In the genomic region with DNA sequence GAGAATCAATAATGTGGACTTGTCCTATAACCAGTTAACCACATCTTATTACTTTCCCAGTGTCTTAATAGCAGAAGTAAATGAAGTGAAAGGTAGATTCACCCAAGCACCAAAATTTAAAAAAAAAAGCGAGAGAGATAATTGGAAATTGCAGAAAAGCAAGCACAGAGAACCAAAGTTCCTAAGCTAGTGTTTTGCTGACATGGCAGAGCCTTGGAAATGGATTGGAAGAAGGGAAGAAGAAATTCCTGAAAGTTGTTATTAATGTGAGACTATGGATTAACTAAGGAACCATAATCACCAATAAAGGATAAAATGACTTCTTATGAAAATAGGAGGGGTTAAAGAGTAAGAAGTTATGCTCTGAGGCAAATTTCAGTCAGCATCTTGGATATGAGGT, we compare ENCODE assay signal across 29 cellular contexts.
"Had no signal": no experiment of that assay in that cellular context is flagged by ENCODE, and none has a peak within 500 bp of the region (broad histone marks: within the 10 kb centered on the region; RNA-seq: fewer than 3 reads in every experiment).

No MANE protein-coding gene starts in this region.

- H3K4me1 ChIP-seq: stomach, suprapubic skin, testis, thyroid gland, tibial artery, tibial nerve, transverse colon, upper lobe of left lung, upper lobe of right lung, uterus, vagina had no signal

- DNase-seq: stimulated activated CD4-positive, alpha-beta T cell treated with anti-CD3 and anti-CD28 coated beads, Interleukin-2, amount 100 ng/mL, for 48 hours; stimulated activated CD4-positive, alpha-beta T cell treated with anti-CD3 and anti-CD28 coated beads, Interleukin-4, amount 100 ng/mL, for 1 hour; stimulated activated CD4-positive, alpha-beta T cell treated with anti-CD3 and anti-CD28 coated beads, Interleukin-4, amount 100 ng/mL, for 24 hours; stimulated activated CD4-positive, alpha-beta T cell treated with anti-CD3 and anti-CD28 coated beads, Interleukin-4, amount 100 ng/mL, for 4 hours; stimulated activated CD8-positive, alpha-beta memory T cell treated with anti-CD3 and anti-CD28 coated beads, Interleukin-4, amount 100 ng/mL, for 48 hours; stimulated activated naive B cell treated with anti-CD40 and anti-IgM and Interleukin-4, amounts not matched to agents 10 μg/mL and 1 μg/mL and 100 μg/mL, for 72 hours; stimulated activated naive CD4-positive, alpha-beta T cell; stimulated activated naive CD4-positive, alpha-beta T cell treated with Interleukin-2 at 50 U/mL for 16 hours; stimulated activated naive CD8-positive, alpha-beta T cell treated with anti-CD3 and anti-CD28 coated beads, Interleukin-15, amount 100 ng/mL, for 72 hours; stimulated activated naive CD8-positive, alpha-beta T cell treated with anti-CD3 and anti-CD28 coated beads, Interleukin-15, Interleukin-2, amounts not matched to agents 100 U/mL and 50 U/mL, for 24 hours; stomach; substantia nigra; testis; thyroid gland; tibial artery; transverse colon; trophoblast cell; upper lobe of left lung; upper lobe of right lung; uterus had no signal

- H3K27me3 Mint-ChIP-seq: stimulated activated memory B cell treated with anti-CD40 and anti-IgM and Interleukin-4, amounts not matched to agents 10 μg/mL and 1 μg/mL and 100 μg/mL, for 72 hours; stimulated activated naive B cell treated with anti-CD40 and anti-IgM and Interleukin-4, amounts not matched to agents 10 μg/mL and 1 μg/mL and 100 μg/mL, for 72 hours; stimulated activated naive CD8-positive, alpha-beta T cell treated with anti-CD3 and anti-CD28 coated beads, Interleukin-15, amount 100 ng/mL, for 72 hours; stimulated activated naive CD8-positive, alpha-beta T cell treated with anti-CD3 and anti-CD28 coated beads, Interleukin-15, Interleukin-2, amounts not matched to agents 100 ng/mL and 50 ng/mL, for 24 hours; type B pancreatic cell had no signal

- H3K27ac Mint-ChIP-seq: stimulated activated effector memory CD8-positive, alpha-beta T cell treated with anti-CD3 and anti-CD28 coated beads, Interleukin-12 subunit alpha, Interleukin-12 subunit beta, amount 100 ng/mL, for 72 hours; stimulated activated memory B cell treated with anti-CD40 and anti-IgM and Interleukin-4, amounts not matched to agents 10 μg/mL and 1 μg/mL and 100 μg/mL, for 72 hours; stimulated activated naive B cell treated with anti-CD40 and anti-IgM and Interleukin-4, amounts not matched to agents 10 μg/mL and 1 μg/mL and 100 μg/mL, for 72 hours; stimulated activated naive CD8-positive, alpha-beta T cell treated with anti-CD3 and anti-CD28 coated beads, Interleukin-15, amount 100 ng/mL, for 72 hours; stimulated activated naive CD8-positive, alpha-beta T cell treated with anti-CD3 and anti-CD28 coated beads, Interleukin-15, Interleukin-2, amounts not matched to agents 100 ng/mL and 50 ng/mL, for 24 hours; type B pancreatic cell had no signal

- H3K4me3 Mint-ChIP-seq: stimulated activated effector memory CD8-positive, alpha-beta T cell treated with anti-CD3 and anti-CD28 coated beads, Interleukin-12 subunit alpha, Interleukin-12 subunit beta, amount 100 ng/mL, for 72 hours; stimulated activated memory B cell treated with anti-CD40 and anti-IgM and Interleukin-4, amounts not matched to agents 10 μg/mL and 1 μg/mL and 100 μg/mL, for 72 hours; stimulated activated naive B cell treated with anti-CD40 and anti-IgM and Interleukin-4, amounts not matched to agents 10 μg/mL and 1 μg/mL and 100 μg/mL, for 72 hours; stimulated activated naive CD8-positive, alpha-beta T cell treated with anti-CD3 and anti-CD28 coated beads, Interleukin-15, amount 100 ng/mL, for 72 hours; stimulated activated naive CD8-positive, alpha-beta T cell treated with anti-CD3 and anti-CD28 coated beads, Interleukin-15, Interleukin-2, amounts not matched to agents 100 ng/mL and 50 ng/mL, for 24 hours; type B pancreatic cell had no signal

- FAIRE-seq: urothelium cell line had no signal

- ATAC-seq: stimulated activated effector memory CD8-positive, alpha-beta T cell treated with anti-CD3 and anti-CD28 coated beads, Interleukin-12 subunit alpha, Interleukin-12 subunit beta, amount 100 ng/mL, for 72 hours; stimulated activated memory B cell treated with anti-CD40 and anti-IgM and Interleukin-4, amounts not matched to agents 10 μg/mL and 1 μg/mL and 100 μg/mL, for 72 hours; stimulated activated naive B cell treated with anti-CD40 and anti-IgM and Interleukin-4, amounts not matched to agents 10 μg/mL and 1 μg/mL and 100 μg/mL, for 72 hours; stimulated activated naive CD8-positive, alpha-beta T cell treated with anti-CD3 and anti-CD28 coated beads, Interleukin-15, amount 100 ng/mL, for 72 hours; stimulated activated naive CD8-positive, alpha-beta T cell treated with anti-CD3 and anti-CD28 coated beads, Interleukin-15, Interleukin-2, amounts not matched to agents 100 U/mL and 50 U/mL, for 24 hours; upper lobe of right lung had no signal

- H3K27ac ChIP-seq: stomach, suprapubic skin, testis, thoracic aorta, thyroid gland, tibial artery, tibial nerve, transverse colon, upper lobe of left lung, upper lobe of right lung, uterus, vagina had no signal

- H3K4me1 Mint-ChIP-seq: stimulated activated effector memory CD8-positive, alpha-beta T cell treated with anti-CD3 and anti-CD28 coated beads, Interleukin-12 subunit alpha, Interleukin-12 subunit beta, amount 100 ng/mL, for 72 hours; stimulated activated memory B cell treated with anti-CD40 and anti-IgM and Interleukin-4, amounts not matched to agents 10 μg/mL and 1 μg/mL and 100 μg/mL, for 72 hours; stimulated activated naive B cell treated with anti-CD40 and anti-IgM and Interleukin-4, amounts not matched to agents 10 μg/mL and 1 μg/mL and 100 μg/mL, for 72 hours; stimulated activated naive CD8-positive, alpha-beta T cell treated with anti-CD3 and anti-CD28 coated beads, Interleukin-15, amount 100 ng/mL, for 72 hours had no signal

- H3K36me3 ChIP-seq: stomach, suprapubic skin, thoracic aorta, thyroid gland, tibial artery, tibial nerve, transverse colon, upper lobe of left lung, upper lobe of right lung, uterus, vagina had no signal

- H3K27me3 ChIP-seq: stomach, suprapubic skin, testis, thyroid gland, tibial artery, tibial nerve, transverse colon, upper lobe of left lung, upper lobe of right lung, uterus, vagina had no signal

- H3K9me3 ChIP-seq: stomach, suprapubic skin, testis, thoracic aorta, thyroid gland, tibial artery, tibial nerve, transverse colon, upper lobe of left lung, upper lobe of right lung, uterus, vagina had no signal

- H3K4me3 ChIP-seq: stomach, suprapubic skin, testis, thoracic aorta, thyroid gland, tibial artery, tibial nerve, transverse colon, upper lobe of left lung, upper lobe of right lung, uterus, vagina had no signal

- H3K9me3 Mint-ChIP-seq: type B pancreatic cell had no signal

- H3K36me3 Mint-ChIP-seq: stimulated activated effector memory CD8-positive, alpha-beta T cell treated with anti-CD3 and anti-CD28 coated beads, Interleukin-12 subunit alpha, Interleukin-12 subunit beta, amount 100 ng/mL, for 72 hours; stimulated activated memory B cell treated with anti-CD40 and anti-IgM and Interleukin-4, amounts not matched to agents 10 μg/mL and 1 μg/mL and 100 μg/mL, for 72 hours; stimulated activated naive B cell treated with anti-CD40 and anti-IgM and Interleukin-4, amounts not matched to agents 10 μg/mL and 1 μg/mL and 100 μg/mL, for 72 hours; type B pancreatic cell had no signal
